16 cellular contexts compared by ENCODE assay signal in the genomic region with DNA sequence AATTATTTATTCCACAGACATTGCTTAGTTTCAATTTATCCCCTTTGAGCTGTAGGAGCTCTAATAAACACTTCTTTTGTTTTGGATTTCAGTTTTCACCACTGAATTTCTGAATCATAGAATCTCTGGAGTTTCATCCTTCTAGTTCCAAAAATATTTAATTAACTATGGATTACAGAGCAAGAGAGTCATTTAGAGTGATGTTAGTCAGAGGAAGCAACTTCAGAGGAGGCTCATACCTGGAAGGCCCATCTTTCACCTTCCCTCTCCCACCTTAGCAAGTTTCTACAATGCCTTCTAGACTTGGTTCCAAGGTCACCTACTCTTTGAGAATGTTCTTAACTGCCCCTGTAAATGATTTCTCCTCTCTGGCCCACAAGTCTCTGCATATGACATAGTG.
DNase-seq lines count a peak whose midpoint lies in the region; ATAC-seq and TF ChIP-seq lines count a peak whose summit lies in the region.
"Had no signal": no experiment of that assay in that cellular context is flagged by ENCODE, and none has a peak within 500 bp of the region (broad histone marks: within the 10 kb centered on the region; RNA-seq: fewer than 3 reads in every experiment).

No MANE protein-coding gene starts in this region.

- H3K9me3 Mint-ChIP-seq in activated CD4-positive, alpha-beta T cell treated with anti-CD3 and anti-CD28 coated beads, Interleukin-2, amount 10 ng/mL, durations not matched to agents 24 days and 14 days, result no peaks in the 10 kb centered on the region

- H3K4me3 Mint-ChIP-seq in activated CD4-positive, alpha-beta T cell treated with anti-CD3 and anti-CD28 coated beads, Interleukin-2, amount 10 ng/mL, durations not matched to agents 24 days and 14 days, result no peak overlapping the region
- H3K4me3 Mint-ChIP-seq: H9, IgD-negative memory B cell had no signal

- TF ChIP-seq CTCF in colonic mucosa (IDR thresholded peaks at IDR 0.05) (no peak), right atrium auricular region (IDR thresholded peaks at IDR 0.05) (no peak)

- no peaks in the 10 kb centered on the region for H3K36me3 Mint-ChIP-seq in activated CD4-positive, alpha-beta T cell treated with anti-CD3 and anti-CD28 coated beads, Interleukin-2, amount 10 ng/mL, durations not matched to agents 24 days and 14 days (ENCODE audit: low read depth)
- H3K36me3 Mint-ChIP-seq: IgD-negative memory B cell had no signal

- H3K27me3 ChIP-seq in colonic mucosa, result no peaks in the 10 kb centered on the region
- H3K27me3 ChIP-seq in right atrium auricular region, result no peaks in the 10 kb centered on the region

- no peaks in the 10 kb centered on the region for H3K9me3 ChIP-seq in colonic mucosa
- H3K9me3 ChIP-seq in right atrium auricular region, result no peaks in the 10 kb centered on the region

- no peak for ATAC-seq in GM19035 (IDR thresholded peaks at IDR 0.05; ENCODE audit: unreplicated experiment)

- H3K27me3 Mint-ChIP-seq in activated CD4-positive, alpha-beta T cell treated with anti-CD3 and anti-CD28 coated beads, Interleukin-2, amount 10 ng/mL, durations not matched to agents 24 days and 14 days, result no peaks in the 10 kb centered on the region

- H3K9ac ChIP-seq in colonic mucosa (ENCODE audit: low read depth in 2 of 2, low read length in 2 of 2), result no peak overlapping the region

- H3K4me3 ChIP-seq in colonic mucosa, result no peak overlapping the region
- no peak overlapping the region for H3K4me3 ChIP-seq in right atrium auricular region

- no peaks in the 10 kb centered on the region for H3K4me1 Mint-ChIP-seq in activated CD4-positive, alpha-beta T cell treated with anti-CD3 and anti-CD28 coated beads, Interleukin-2, amount 10 ng/mL, durations not matched to agents 24 days and 14 days
- H3K4me1 Mint-ChIP-seq: IgD-negative memory B cell had no signal

- DNase-seq in activated CD4-positive, alpha-beta T cell treated with anti-CD3 and anti-CD28 coated beads, Interleukin-2, amount 10 ng/mL, durations not matched to agents 24 days and 14 days, result peak; percentile 11
- no peak for DNase-seq in activated CD4-positive, alpha-beta T cell treated with anti-CD3 and anti-CD28 coated beads, Interleukin-2, amount 50 U/mL, for 48 hours
- DNase-seq in colonic mucosa, result no peak
- DNase-seq in kidney tubule cell (ENCODE audit: low spot score), result peak; percentile 19
- DNase-seq in right atrium auricular region (ENCODE audit: low spot score), result no peak
- DNase-seq in germinal center (ENCODE audit: low spot score), result no peak
- DNase-seq in NCI-H146 (lab: John Stamatoyannopoulos, UW), result no peak
- DNase-seq: 8988T, C1 segment of cervical spinal cord, DMS 273 treated with DMSO at 0.1 percent for 48 hours, H9, NCI-H1436, NCI-H510A treated with DMSO at 0.1 percent for 48 hours, RPMI8226 had no signal

- no peak overlapping the region for H3K27ac Mint-ChIP-seq in activated CD4-positive, alpha-beta T cell treated with anti-CD3 and anti-CD28 coated beads, Interleukin-2, amount 10 ng/mL, durations not matched to agents 24 days and 14 days
- H3K27ac Mint-ChIP-seq: H9, IgD-negative memory B cell had no signal

- intact Hi-C loops in activated CD4-positive, alpha-beta T cell treated with anti-CD3 and anti-CD28 coated beads, Interleukin-2, amount 10 ng/mL, durations not matched to agents 24 days and 14 days (cut with micrococcal nuclease), result no loop called here
- intact Hi-C loops in colonic mucosa (cut with DNase I), result no loop called here

- no peaks in the 10 kb centered on the region for H3K4me1 ChIP-seq in colonic mucosa
- no peaks in the 10 kb centered on the region for H3K4me1 ChIP-seq in right atrium auricular region

- H3K36me3 ChIP-seq in colonic mucosa, result no peaks in the 10 kb centered on the region
- H3K36me3 ChIP-seq in right atrium auricular region, result no peaks in the 10 kb centered on the region

- H3K27ac ChIP-seq in colonic mucosa (peak overlapping the region; percentile 74), right atrium auricular region (no peak overlapping the region)

Comparison
In these comparisons a context has a peak if more than half of its experiments do, and no peak if none do; other contexts are left out.
1. DNase-seq: peak in activated CD4-positive, alpha-beta T cell treated with anti-CD3 and anti-CD28 coated beads, Interleukin-2, amount 10 ng/mL, durations not matched to agents 24 days and 14 days (single experiment) and kidney tubule cell (single experiment); none in activated CD4-positive, alpha-beta T cell treated with anti-CD3 and anti-CD28 coated beads, Interleukin-2, amount 50 U/mL, for 48 hours (0 of 2), colonic mucosa (single experiment), right atrium auricular region (single experiment), germinal center (single experiment) and NCI-H146 (single experiment).